In genomic region chr6:32459781-32460424, GRCh38 we compare ENCODE assay signal across 1 cellular context.
TF ChIP-seq lines count a peak whose summit lies in the region.

No MANE protein-coding gene starts in this region.

TF ChIP-seq in IMR-90, 13 proteins besides CTCF, POLR2A, EP300 and RAD21 (continued from another document):
- TF ChIP-seq, protein P1, sequence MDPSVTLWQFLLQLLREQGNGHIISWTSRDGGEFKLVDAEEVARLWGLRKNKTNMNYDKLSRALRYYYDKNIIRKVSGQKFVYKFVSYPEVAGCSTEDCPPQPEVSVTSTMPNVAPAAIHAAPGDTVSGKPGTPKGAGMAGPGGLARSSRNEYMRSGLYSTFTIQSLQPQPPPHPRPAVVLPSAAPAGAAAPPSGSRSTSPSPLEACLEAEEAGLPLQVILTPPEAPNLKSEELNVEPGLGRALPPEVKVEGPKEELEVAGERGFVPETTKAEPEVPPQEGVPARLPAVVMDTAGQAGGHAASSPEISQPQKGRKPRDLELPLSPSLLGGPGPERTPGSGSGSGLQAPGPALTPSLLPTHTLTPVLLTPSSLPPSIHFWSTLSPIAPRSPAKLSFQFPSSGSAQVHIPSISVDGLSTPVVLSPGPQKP (IDR thresholded peaks at IDR 0.05; ENCODE audit: borderline replicate concordance, low read depth, low read length): no peak
- TF ChIP-seq NFE2L2 (IDR thresholded peaks at IDR 0.05; ENCODE audit: low read depth, low read length): no peak
- no peak for TF ChIP-seq MAZ (IDR thresholded peaks at IDR 0.05; ENCODE audit: borderline replicate concordance, low read depth, low read length)
- no peak for TF ChIP-seq CEBPB (IDR thresholded peaks at IDR 0.05; ENCODE audit: low read depth, low read length)
- TF ChIP-seq RCOR1 (IDR thresholded peaks at IDR 0.05; ENCODE audit: insufficient replicate concordance, low read length): no peak
- TF ChIP-seq, protein P2, sequence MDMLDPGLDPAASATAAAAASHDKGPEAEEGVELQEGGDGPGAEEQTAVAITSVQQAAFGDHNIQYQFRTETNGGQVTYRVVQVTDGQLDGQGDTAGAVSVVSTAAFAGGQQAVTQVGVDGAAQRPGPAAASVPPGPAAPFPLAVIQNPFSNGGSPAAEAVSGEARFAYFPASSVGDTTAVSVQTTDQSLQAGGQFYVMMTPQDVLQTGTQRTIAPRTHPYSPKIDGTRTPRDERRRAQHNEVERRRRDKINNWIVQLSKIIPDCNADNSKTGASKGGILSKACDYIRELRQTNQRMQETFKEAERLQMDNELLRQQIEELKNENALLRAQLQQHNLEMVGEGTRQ (IDR thresholded peaks at IDR 0.05; ENCODE audit: low read depth, low read length): no peak
- TF ChIP-seq RFX5 (IDR thresholded peaks at IDR 0.05; ENCODE audit: low read depth, low read length): no peak
- no peak for TF ChIP-seq FOS (IDR thresholded peaks at IDR 0.05; ENCODE audit: low read depth, low read length)
- no peak for TF ChIP-seq SMC3 (IDR thresholded peaks at IDR 0.05; ENCODE audit: low read depth, low read length)
- no peak for TF ChIP-seq CHD1 (IDR thresholded peaks at IDR 0.05; ENCODE audit: low read depth, low read length)
- no peak for TF ChIP-seq MXI1 (IDR thresholded peaks at IDR 0.05; ENCODE audit: borderline replicate concordance, low read depth, low read length)
- no peak for TF ChIP-seq MAFK (IDR thresholded peaks at IDR 0.05; ENCODE audit: low read depth, low read length)
